9 cellular contexts compared by ENCODE assay signal in the genomic region with DNA sequence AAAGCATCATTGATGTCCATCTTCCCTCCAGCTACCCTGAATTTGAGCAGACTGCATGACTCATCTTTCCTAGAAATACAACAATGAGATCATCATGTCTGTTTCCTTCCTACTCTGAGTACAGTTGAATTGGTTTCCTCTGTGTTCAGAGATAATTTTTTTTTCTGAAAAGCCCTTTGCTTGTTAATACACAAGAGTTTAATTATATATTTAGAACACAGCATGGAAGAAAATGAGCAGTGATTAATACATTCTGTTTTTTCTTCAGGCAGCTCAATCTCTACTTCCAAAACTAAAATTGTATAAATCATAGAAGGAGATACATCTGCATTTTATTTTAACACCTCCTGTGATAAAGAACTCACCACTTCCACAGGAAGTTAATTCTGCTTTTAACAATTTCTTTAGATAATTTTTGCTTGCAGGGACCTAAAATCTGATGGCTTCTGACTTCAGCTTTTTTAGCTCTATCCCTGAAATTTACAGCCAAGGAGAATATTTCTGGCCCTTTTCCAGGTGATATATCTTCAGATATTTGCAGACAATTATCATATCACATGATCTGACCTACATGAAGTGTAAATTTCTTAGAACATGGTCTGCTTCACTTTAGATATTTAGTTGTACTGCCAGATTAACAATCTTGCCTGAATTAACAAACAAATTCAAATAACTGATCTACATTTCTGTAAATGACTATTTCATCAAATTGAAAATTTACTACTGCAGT.
DNase-seq lines count a peak whose midpoint lies in the region; ATAC-seq, FAIRE-seq and TF ChIP-seq lines count a peak whose summit lies in the region.
"Had no signal": no experiment of that assay in that cellular context is flagged by ENCODE, and none has a peak within 500 bp of the region (broad histone marks: within the 10 kb centered on the region; RNA-seq: fewer than 3 reads in every experiment).

No MANE protein-coding gene starts in this region.

- no peak for FAIRE-seq in RCC 7860 (lab: Jason Lieb, UNC)

- ATAC-seq in sciatic nerve: peak; percentile 74
- ATAC-seq in GM21619 (IDR thresholded peaks at IDR 0.05; ENCODE audit: unreplicated experiment): no peak

- H3K9me3 ChIP-seq in testis: no peaks in the 10 kb centered on the region

- TF ChIP-seq CTCF in epithelial cell of esophagus (IDR thresholded peaks at IDR 0.05; ENCODE audit: insufficient read depth, low read depth, low read length, missing control alignments): no peak
- TF ChIP-seq CTCF in testis (IDR thresholded peaks at IDR 0.05): no peak

- TF ChIP-seq POLR2A in testis (IDR thresholded peaks at IDR 0.05): no peak

- no peak overlapping the region for H3K4me3 ChIP-seq in epithelial cell of esophagus (ENCODE audit: low read length)
- no peak overlapping the region for H3K4me3 ChIP-seq in testis

- H3K27ac ChIP-seq in testis: no peak overlapping the region

- intact Hi-C loops in sciatic nerve (cut with DNase I) (no loop called here), testis (cut with DNase I; ENCODE audit: low total_unique reads) (no loop called here)

- H3K36me3 ChIP-seq in testis (ENCODE audit: low read depth, missing control alignments): no peaks in the 10 kb centered on the region

- no peaks in the 10 kb centered on the region for H3K4me1 ChIP-seq in testis

- H3K27me3 ChIP-seq in testis: no peaks in the 10 kb centered on the region

- DNase-seq in NOMO-1 treated with DMSO at 0.1 percent for 48 hours (lab: John Stamatoyannopoulos, UW; ENCODE audit: unreplicated experiment) (peak; percentile 55), NOMO-1 treated with dmso at 0.1 percent for 144 hours (lab: John Stamatoyannopoulos, UW; ENCODE audit: unreplicated experiment) (no peak), RCC 7860 (ENCODE audit: low spot score) (peak; percentile 26), epithelial cell of esophagus (ENCODE audit: low read depth) (peak; percentile 72), sciatic nerve (ENCODE audit: low spot score) (no peak), testis (no peak), NCI-H146 (lab: John Stamatoyannopoulos, UW) (no peak)
- DNase-seq: Calu3 had no signal

Comparison
In these comparisons a context has a peak if more than half of its experiments do, and no peak if none do; other contexts are left out.
1. DNase-seq: peak in NOMO-1 treated with DMSO at 0.1 percent for 48 hours (single experiment), RCC 7860 (single experiment) and epithelial cell of esophagus (single experiment); none in NOMO-1 treated with dmso at 0.1 percent for 144 hours (single experiment), sciatic nerve (single experiment), testis (single experiment) and NCI-H146 (single experiment).